Comparison of ENCODE assay signal across 26 cellular contexts in the genomic region with DNA sequence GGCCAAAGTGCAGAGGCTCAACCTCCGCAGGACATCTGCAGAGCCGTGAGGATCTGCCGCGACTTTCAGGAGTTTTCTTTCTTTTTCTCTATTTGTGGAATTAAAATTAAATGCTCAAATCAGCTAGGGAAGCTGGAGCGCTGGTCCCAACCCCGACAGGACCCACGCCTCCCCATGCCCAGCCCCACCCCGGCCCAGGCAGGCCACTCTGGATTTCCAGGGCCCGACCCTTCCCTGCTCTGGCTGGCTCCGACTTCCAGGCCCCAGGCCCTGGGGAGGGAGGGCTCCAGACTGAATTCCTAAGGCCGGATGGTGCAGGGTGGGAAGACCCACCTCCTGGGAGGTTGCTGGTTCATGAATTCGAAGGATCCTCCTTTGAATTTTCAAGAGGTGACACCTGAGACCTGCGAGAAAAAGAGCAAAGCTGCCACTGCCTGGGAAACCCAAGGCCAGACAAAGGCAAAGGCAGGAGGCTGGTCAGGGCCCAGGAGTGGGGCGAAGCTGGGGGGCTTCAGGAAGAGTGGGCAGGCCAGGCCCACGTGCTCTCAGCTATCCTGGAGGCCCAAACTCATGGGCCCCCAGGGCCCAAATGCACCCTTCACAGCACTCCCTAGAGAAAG. TPM values are rescaled to one million over a fixed set of nuclear protein-coding genes. Genes with fewer than 3 reads are reported as not detected.
DNase-seq lines count a peak whose midpoint lies in the region; FAIRE-seq and TF ChIP-seq lines count a peak whose summit lies in the region.
"Had no signal": no experiment of that assay in that cellular context is flagged by ENCODE, and none has a peak within 500 bp of the region (broad histone marks: within the 10 kb centered on the region; RNA-seq: fewer than 3 reads in every experiment).

No MANE protein-coding gene starts in this region.

- no peak overlapping the region for H3K27ac Mint-ChIP-seq in activated T-helper 1 cell treated with anti-CD3 and anti-CD28 coated beads, Interleukin-12 subunit alpha, Interleukin-12 subunit beta, Interleukin-2, Interleukin-4 antibody, amounts not matched to agents 30 ng/mL and 10 ng/mL and 1 ng/mL, durations not matched to agents 14 hours and 24 hours and 36 hours
- H3K27ac Mint-ChIP-seq: activated CD4-positive, alpha-beta memory T cell treated with anti-CD3 and anti-CD28 coated beads, Interleukin-2, amount 10 ng/mL, durations not matched to agents 7 days and 5 days; nephron had no signal

- H3K9ac ChIP-seq in BLaER1 treated with 17β-estradiol and CSF1 and Interleukin-3, amounts not matched to agents 10 nM and 100 nM: peak overlapping the region in 4 of 11 experiments; percentile 5 to 36 (median 28); a peak in 2 of 22 replicates
- no peak overlapping the region for H3K9ac ChIP-seq in HUES64 (ENCODE audit: low read depth, low read length)

- peaks cover 24 to 52% (median 46%) of the 10 kb centered on the region in 10 experiments for H3K4me1 ChIP-seq in BLaER1 treated with 17β-estradiol and CSF1 and Interleukin-3, amounts not matched to agents 10 nM and 100 nM
- H3K4me1 ChIP-seq in HUES64 (ENCODE audit: insufficient read depth, low read length) (peaks cover 44% of the 10 kb centered on the region), osteoblast (ENCODE audit: insufficient read depth, low read length) (peaks cover 12% of the 10 kb centered on the region), small intestine (ENCODE audit: control insufficient read depth in 2 of 2, insufficient read depth in 1 of 2, low read depth in 1 of 2, low read length in 1 of 2) (no peaks in the 10 kb centered on the region)
- H3K4me1 ChIP-seq: left lung, prostate gland had no signal

- H3K79me2 ChIP-seq in osteoblast (ENCODE audit: insufficient read depth, low read length): no peaks in the 10 kb centered on the region

- no peak overlapping the region for H3K4me3 ChIP-seq in BLaER1 treated with 17β-estradiol and CSF1 and Interleukin-3, amounts not matched to agents 10 nM and 100 nM
- H3K4me3 ChIP-seq in HUES64 (ENCODE audit: low read length): no peak overlapping the region
- no peak overlapping the region for H3K4me3 ChIP-seq in osteoblast (ENCODE audit: insufficient read depth, low read length)
- no peak overlapping the region for H3K4me3 ChIP-seq in small intestine (ENCODE audit: low read depth in 1 of 2, low read length in 2 of 2)
- no peak overlapping the region for H3K4me3 ChIP-seq in brain microvascular endothelial cell (ENCODE audit: low read depth, low read length)
- H3K4me3 ChIP-seq: A549, HAP-1, left lung, mucosa of descending colon, prostate gland, tibial nerve had no signal

- TF ChIP-seq CTCF in osteoblast (IDR thresholded peaks at IDR 0.05; ENCODE audit: extremely low read depth, low read depth, low read length) (no peak), brain microvascular endothelial cell (IDR thresholded peaks at IDR 0.05; ENCODE audit: low read depth, low read length, missing control alignments) (no peak)

- H3K36me3 ChIP-seq in BLaER1 treated with 17β-estradiol and CSF1 and Interleukin-3, amounts not matched to agents 10 nM and 100 nM: no peaks in the 10 kb centered on the region
- H3K36me3 ChIP-seq in HUES64 (ENCODE audit: insufficient read depth, low read length) (no peaks in the 10 kb centered on the region), osteoblast (ENCODE audit: insufficient read depth, low read length) (no peaks in the 10 kb centered on the region), small intestine (ENCODE audit: control insufficient read depth in 2 of 2, insufficient read depth in 2 of 2, low read length in 2 of 2) (no peaks in the 10 kb centered on the region), brain microvascular endothelial cell (replicated peaks) (no peaks in the 10 kb centered on the region)
- H3K36me3 ChIP-seq: HAP-1, left lung, prostate gland, tibial nerve had no signal

- H3K4me2 ChIP-seq in BLaER1 treated with 17β-estradiol and CSF1 and Interleukin-3, amounts not matched to agents 10 nM and 100 nM: peak overlapping the region in 9 of 11 experiments; percentile 47 to 88 (median 72); a peak in 18 of 22 replicates
- H3K4me2 ChIP-seq in osteoblast (ENCODE audit: insufficient read depth, low read length): no peak overlapping the region
- H3K4me2 ChIP-seq: A549 had no signal

- intact Hi-C loops in activated T-helper 1 cell treated with anti-CD3 and anti-CD28 coated beads, Interleukin-12 subunit alpha, Interleukin-12 subunit beta, Interleukin-2, Interleukin-4 antibody, amounts not matched to agents 30 ng/mL and 10 ng/mL and 1 ng/mL, durations not matched to agents 14 hours and 24 hours and 36 hours (cut with micrococcal nuclease): no loop called here

- no peak overlapping the region for H3K4me3 Mint-ChIP-seq in activated T-helper 1 cell treated with anti-CD3 and anti-CD28 coated beads, Interleukin-12 subunit alpha, Interleukin-12 subunit beta, Interleukin-2, Interleukin-4 antibody, amounts not matched to agents 30 ng/mL and 10 ng/mL and 1 ng/mL, durations not matched to agents 14 hours and 24 hours and 36 hours
- H3K4me3 Mint-ChIP-seq: activated CD4-positive, alpha-beta memory T cell treated with anti-CD3 and anti-CD28 coated beads, Interleukin-2, amount 10 ng/mL, durations not matched to agents 7 days and 5 days; nephron had no signal

- H3K27ac ChIP-seq in BLaER1 treated with 17β-estradiol and CSF1 and Interleukin-3, amounts not matched to agents 10 nM and 100 nM: no peak overlapping the region
- H3K27ac ChIP-seq in HUES64 (ENCODE audit: low read depth, low read length) (peak overlapping the region; percentile 77; the same call in 1 of the 2 replicates), osteoblast (ENCODE audit: low read depth, low read length) (no peak overlapping the region), small intestine (ENCODE audit: low read depth in 1 of 2, low read length in 1 of 2) (no peak overlapping the region), brain microvascular endothelial cell (no peak overlapping the region)
- H3K27ac ChIP-seq: left lung, prostate gland, tibial nerve had no signal

- in situ Hi-C loops in brain microvascular endothelial cell (cut with HindIII; ENCODE audit: low pct_ligation_motif_present, low sequenced_read_pairs): no loop called here

- H3K9me3 Mint-ChIP-seq in activated T-helper 1 cell treated with anti-CD3 and anti-CD28 coated beads, Interleukin-12 subunit alpha, Interleukin-12 subunit beta, Interleukin-2, Interleukin-4 antibody, amounts not matched to agents 30 ng/mL and 10 ng/mL and 1 ng/mL, durations not matched to agents 14 hours and 24 hours and 36 hours: no peaks in the 10 kb centered on the region
- H3K9me3 Mint-ChIP-seq: activated CD4-positive, alpha-beta memory T cell treated with anti-CD3 and anti-CD28 coated beads, Interleukin-2, amount 10 ng/mL, durations not matched to agents 7 days and 5 days; nephron had no signal

- H4K20me1 ChIP-seq in BLaER1 treated with 17β-estradiol and CSF1 and Interleukin-3, amounts not matched to agents 10 nM and 100 nM: peaks cover 0 to 5% (median 0%) of the 10 kb centered on the region in 11 experiments; a peak in 2 of 22 replicates
- no peaks in the 10 kb centered on the region for H4K20me1 ChIP-seq in osteoblast (ENCODE audit: insufficient read depth, low read length)

- H2AFZ ChIP-seq in osteoblast (ENCODE audit: low read length): no peak overlapping the region

- H3K36me3 Mint-ChIP-seq in activated T-helper 1 cell treated with anti-CD3 and anti-CD28 coated beads, Interleukin-12 subunit alpha, Interleukin-12 subunit beta, Interleukin-2, Interleukin-4 antibody, amounts not matched to agents 30 ng/mL and 10 ng/mL and 1 ng/mL, durations not matched to agents 14 hours and 24 hours and 36 hours (ENCODE audit: low read depth): no peaks in the 10 kb centered on the region

- H3K27me3 ChIP-seq in BLaER1 treated with 17β-estradiol and CSF1 and Interleukin-3, amounts not matched to agents 10 nM and 100 nM: peaks cover 0 to 22% (median 0%) of the 10 kb centered on the region in 11 experiments; a peak in 5 of 22 replicates
- H3K27me3 ChIP-seq in HUES64 (ENCODE audit: insufficient read depth, low read length) (no peaks in the 10 kb centered on the region), osteoblast (ENCODE audit: insufficient read depth, low read length) (no peaks in the 10 kb centered on the region), small intestine (ENCODE audit: control insufficient read depth in 2 of 2, insufficient read depth in 2 of 2, low read length in 2 of 2) (no peaks in the 10 kb centered on the region), brain microvascular endothelial cell (replicated peaks) (no peaks in the 10 kb centered on the region)
- H3K27me3 ChIP-seq: left lung, tibial nerve had no signal

- H3K4me1 Mint-ChIP-seq in activated T-helper 1 cell treated with anti-CD3 and anti-CD28 coated beads, Interleukin-12 subunit alpha, Interleukin-12 subunit beta, Interleukin-2, Interleukin-4 antibody, amounts not matched to agents 30 ng/mL and 10 ng/mL and 1 ng/mL, durations not matched to agents 14 hours and 24 hours and 36 hours (ENCODE audit: low read depth): no peaks in the 10 kb centered on the region
- H3K4me1 Mint-ChIP-seq: activated CD4-positive, alpha-beta memory T cell treated with anti-CD3 and anti-CD28 coated beads, Interleukin-2, amount 10 ng/mL, durations not matched to agents 7 days and 5 days had no signal

- WGBS in HUES64: 51% methylated on average over 14 of the region's 15 CpGs
- WGBS in small intestine, 3 donors: 76 to 89% (median 85%) methylated on average over 15 of the region's 15 CpGs

- DNase-seq in iPS-NIHi7 (ENCODE audit: extremely low spot score): peak; percentile 84
- DNase-seq in osteoblast (ENCODE audit: insufficient read length, low spot score, missing footprints): peak; percentile 70
- no peak for DNase-seq in small intestine
- no peak for DNase-seq in brain microvascular endothelial cell
- no peak for DNase-seq in T-helper 9 cell
- DNase-seq in activated T-helper 1 cell treated with anti-CD3 and anti-CD28 coated beads, Interleukin-12 subunit alpha, Interleukin-12 subunit beta, Interleukin-2, Interleukin-4 antibody, amounts not matched to agents 30 ng/mL and 10 ng/mL and 1 ng/mL, durations not matched to agents 14 hours and 24 hours and 36 hours (ENCODE audit: low spot score): no peak
- DNase-seq: activated CD4-positive, alpha-beta memory T cell treated with anti-CD3 and anti-CD28 coated beads, Interleukin-2, amount 10 ng/mL, durations not matched to agents 7 days and 5 days; activated gamma-delta T cell; COR-L47; DMS79; glutamatergic neuron; left lung; NCI-H1092 treated with DMSO at 0.1 percent for 48 hours; NCI-H2029 treated with DMSO at 0.1 percent for 48 hours; NCI-H345; NCI-H82; stimulated activated CD8-positive, alpha-beta memory T cell treated with anti-CD3 and anti-CD28 coated beads, Interleukin-4, amount 100 ng/mL, for 48 hours had no signal

- H3K9me3 ChIP-seq in BLaER1 treated with 17β-estradiol and CSF1 and Interleukin-3, amounts not matched to agents 10 nM and 100 nM (replicated peaks in 1 of 11): no peaks in the 10 kb centered on the region
- H3K9me3 ChIP-seq in HUES64 (ENCODE audit: insufficient read depth, low read depth, low read length) (no peaks in the 10 kb centered on the region), osteoblast (ENCODE audit: low read depth, low read length) (no peaks in the 10 kb centered on the region), small intestine (ENCODE audit: control insufficient read depth, low read depth) (no peaks in the 10 kb centered on the region)
- H3K9me3 ChIP-seq: A549, HAP-1, left lung, mucosa of descending colon, prostate gland, tibial nerve had no signal

- peaks cover 3% of the 10 kb centered on the region for H3K27me3 Mint-ChIP-seq in activated T-helper 1 cell treated with anti-CD3 and anti-CD28 coated beads, Interleukin-12 subunit alpha, Interleukin-12 subunit beta, Interleukin-2, Interleukin-4 antibody, amounts not matched to agents 30 ng/mL and 10 ng/mL and 1 ng/mL, durations not matched to agents 14 hours and 24 hours and 36 hours (ENCODE audit: insufficient read depth)

- FAIRE-seq in small intestine (lab: Jason Lieb, UNC): no peak
- FAIRE-seq: A549 had no signal

RNA-seq across cellular contexts. Expression of a gene that starts 47.0 kb away (rescaled TPM):
- polyA plus RNA-seq in HUES64 (2013, experiment 1 of 2): not detected
- polyA plus RNA-seq in HUES64 (2013, experiment 2 of 2): not detected
- not detected in 2 replicates for total RNA-seq in osteoblast
- not detected for polyA plus RNA-seq in small intestine
- not detected in 2 replicates for total RNA-seq in activated T-helper 1 cell treated with anti-CD3 and anti-CD28 coated beads, Interleukin-12 subunit alpha, Interleukin-12 subunit beta, Interleukin-2, Interleukin-4 antibody, amounts not matched to agents 30 ng/mL and 10 ng/mL and 1 ng/mL, durations not matched to agents 14 hours and 24 hours and 36 hours
- total RNA-seq: activated CD4-positive, alpha-beta memory T cell treated with anti-CD3 and anti-CD28 coated beads, Interleukin-2, amount 10 ng/mL, durations not matched to agents 7 days and 5 days; cerebellum; left lung; mucosa of descending colon; prostate gland; tibial nerve had no signal

Comparison
In these comparisons a context has a peak if more than half of its experiments do, and no peak if none do; other contexts are left out.
1. DNase-seq: peak in iPS-NIHi7 (single experiment) and osteoblast (single experiment); none in small intestine (single experiment), brain microvascular endothelial cell (single experiment), T-helper 9 cell (single experiment) and activated T-helper 1 cell treated with anti-CD3 and anti-CD28 coated beads, Interleukin-12 subunit alpha, Interleukin-12 subunit beta, Interleukin-2, Interleukin-4 antibody, amounts not matched to agents 30 ng/mL and 10 ng/mL and 1 ng/mL, durations not matched to agents 14 hours and 24 hours and 36 hours (single experiment).